ENCODE assay signal across 27 cellular contexts in the genomic region with DNA sequence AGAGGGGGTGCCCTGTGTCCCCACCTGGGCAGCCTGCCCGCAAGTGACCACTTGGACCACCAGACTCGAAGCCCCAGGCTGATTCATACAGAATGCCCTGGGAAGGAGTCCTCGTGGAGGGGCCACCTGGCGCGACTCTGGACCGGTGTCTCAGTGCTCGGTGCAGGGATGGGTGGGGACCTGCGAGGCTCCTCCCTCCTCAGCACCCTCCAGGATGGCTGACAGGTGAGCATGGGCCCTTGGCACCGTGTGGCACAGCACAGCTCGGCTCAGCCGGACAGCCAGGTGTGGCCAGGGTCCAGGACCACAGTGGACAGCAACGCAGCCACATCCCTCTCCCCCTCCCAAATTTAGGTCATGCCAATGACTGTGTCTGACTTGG. TPM values are rescaled to one million over a fixed set of nuclear protein-coding genes. Genes with fewer than 3 reads are reported as not detected.
A peak's percentile ranks its signal among the peaks of the same experiment; 100 is the strongest.
DNase-seq lines count a peak whose midpoint lies in the region; ATAC-seq and TF ChIP-seq lines count a peak whose summit lies in the region.
"Had no signal": no experiment of that assay in that cellular context is flagged by ENCODE, and none has a peak within 500 bp of the region (broad histone marks: within the 10 kb centered on the region; RNA-seq: fewer than 3 reads in every experiment).

No MANE protein-coding gene starts in this region.

- TF ChIP-seq CTCF in neural progenitor cell (IDR thresholded peaks at IDR 0.05): no peak

- peak; percentile 20 for ATAC-seq in activated naive CD8-positive, alpha-beta T cell treated with anti-CD3 and anti-CD28 coated beads, Interleukin-2, amount 10 ng/mL, durations not matched to agents 7 days and 5 days (ENCODE audit: low read depth)
- no peak for ATAC-seq in activated naive CD8-positive, alpha-beta T cell treated with anti-CD3 and anti-CD28 coated beads, Interleukin-2, amount 50 U/mL, for 24 hours
- ATAC-seq in CD4-positive, CD25-positive, alpha-beta regulatory T cell (ENCODE audit: low read depth in 2 of 2): no peak
- ATAC-seq in T-helper 17 cell: no peak
- ATAC-seq in GM21825 (IDR thresholded peaks at IDR 0.05; ENCODE audit: unreplicated experiment): no peak

- no peaks in the 10 kb centered on the region for H3K36me3 Mint-ChIP-seq in activated naive CD8-positive, alpha-beta T cell treated with anti-CD3 and anti-CD28 coated beads, Interleukin-2, amount 10 ng/mL, durations not matched to agents 7 days and 5 days
- H3K36me3 Mint-ChIP-seq in activated naive CD8-positive, alpha-beta T cell treated with anti-CD3 and anti-CD28 coated beads, Interleukin-2, amount 50 U/mL, for 24 hours (ENCODE audit: low read depth): no peaks in the 10 kb centered on the region
- no peaks in the 10 kb centered on the region for H3K36me3 Mint-ChIP-seq in CD4-positive, CD25-positive, alpha-beta regulatory T cell
- H3K36me3 Mint-ChIP-seq in T-helper 17 cell (ENCODE audit: low read depth): no peaks in the 10 kb centered on the region
- peaks cover 3% of the 10 kb centered on the region for H3K36me3 Mint-ChIP-seq in neural progenitor cell
- H3K36me3 Mint-ChIP-seq: activated naive CD4-positive, alpha-beta T cell treated with anti-CD3 and anti-CD28 coated beads, Interleukin-2, amount 50 U/mL, for 72 hours had no signal

- peak overlapping the region; percentile 94 for H3K27ac Mint-ChIP-seq in activated naive CD8-positive, alpha-beta T cell treated with anti-CD3 and anti-CD28 coated beads, Interleukin-2, amount 10 ng/mL, durations not matched to agents 7 days and 5 days
- no peak overlapping the region for H3K27ac Mint-ChIP-seq in activated naive CD8-positive, alpha-beta T cell treated with anti-CD3 and anti-CD28 coated beads, Interleukin-2, amount 50 U/mL, for 24 hours
- peak overlapping the region; percentile 92 to 96 (median 93) for H3K27ac Mint-ChIP-seq in CD4-positive, CD25-positive, alpha-beta regulatory T cell
- H3K27ac Mint-ChIP-seq in T-helper 17 cell: no peak overlapping the region
- no peak overlapping the region for H3K27ac Mint-ChIP-seq in neural progenitor cell
- H3K27ac Mint-ChIP-seq: activated B cell treated with CpG ODN at 0.5 μM for 24 hours; nephron progenitor cell; stimulated activated naive CD8-positive, alpha-beta T cell treated with anti-CD3 and anti-CD28 coated beads, Interleukin-15, Interleukin-2, amounts not matched to agents 100 ng/mL and 50 ng/mL, for 24 hours had no signal

- no peak for DNase-seq in activated naive CD8-positive, alpha-beta T cell treated with anti-CD3 and anti-CD28 coated beads, Interleukin-2, amount 10 ng/mL, durations not matched to agents 7 days and 5 days
- DNase-seq in activated naive CD8-positive, alpha-beta T cell treated with anti-CD3 and anti-CD28 coated beads, Interleukin-2, amount 50 U/mL, for 24 hours: no peak
- DNase-seq in CD4-positive, CD25-positive, alpha-beta regulatory T cell: peak in 1 of 3 donors; percentile 47
- DNase-seq in T-helper 17 cell (no peak), neural progenitor cell (ENCODE audit: low spot score) (no peak), NCI-H2196 (lab: John Stamatoyannopoulos, UW; ENCODE audit: unreplicated experiment) (no peak), AML-193 (lab: John Stamatoyannopoulos, UW) (no peak)
- DNase-seq: activated B cell treated with CpG ODN at 0.5 μM for 24 hours; activated CD4-positive, alpha-beta T cell treated with anti-CD3 and anti-CD28 coated beads, Interleukin-2, amount 50 U/mL, for 48 hours; aorta; DMS53; hypothalamus; Kasumi-1; left colon; NCI-H1436; NCI-H2081 treated with DMSO at 0.1 percent for 48 hours; NCI-H226; NCI-H69; nephron progenitor cell; T-helper 1 cell; thyroid gland had no signal

- H3K4me1 ChIP-seq in CD4-positive, CD25-positive, alpha-beta regulatory T cell (ENCODE audit: control insufficient read depth, insufficient read depth, low read length, poor library complexity, severe bottlenecking): peaks cover 22% of the 10 kb centered on the region
- peaks cover 69% of the 10 kb centered on the region for H3K4me1 ChIP-seq in neural progenitor cell

- H3K27me3 Mint-ChIP-seq in activated naive CD8-positive, alpha-beta T cell treated with anti-CD3 and anti-CD28 coated beads, Interleukin-2, amount 10 ng/mL, durations not matched to agents 7 days and 5 days: no peaks in the 10 kb centered on the region
- no peaks in the 10 kb centered on the region for H3K27me3 Mint-ChIP-seq in activated naive CD8-positive, alpha-beta T cell treated with anti-CD3 and anti-CD28 coated beads, Interleukin-2, amount 50 U/mL, for 24 hours
- H3K27me3 Mint-ChIP-seq in CD4-positive, CD25-positive, alpha-beta regulatory T cell: no peaks in the 10 kb centered on the region
- H3K27me3 Mint-ChIP-seq in T-helper 17 cell (no peaks in the 10 kb centered on the region), neural progenitor cell (ENCODE audit: insufficient read depth, low read depth) (peaks cover 2% of the 10 kb centered on the region)
- H3K27me3 Mint-ChIP-seq: activated B cell treated with CpG ODN at 0.5 μM for 24 hours; activated T-helper 17 cell treated with anti-CD3 and anti-CD28 coated beads, Interleukin-2, amount 50 U/mL, for 72 hours; stimulated activated naive CD8-positive, alpha-beta T cell treated with anti-CD3 and anti-CD28 coated beads, Interleukin-15, Interleukin-2, amounts not matched to agents 100 ng/mL and 50 ng/mL, for 24 hours had no signal

- H3K9me3 ChIP-seq in CD4-positive, CD25-positive, alpha-beta regulatory T cell (ENCODE audit: control insufficient read depth in 2 of 2, low read length in 2 of 2): no peaks in the 10 kb centered on the region
- H3K9me3 ChIP-seq in T-helper 17 cell (ENCODE audit: control insufficient read depth, low read length, poor library complexity, severe bottlenecking) (no peaks in the 10 kb centered on the region), neural progenitor cell (ENCODE audit: low read depth) (no peaks in the 10 kb centered on the region)
- H3K9me3 ChIP-seq: ovary, thyroid gland had no signal

- no peaks in the 10 kb centered on the region for H3K9me3 Mint-ChIP-seq in activated naive CD8-positive, alpha-beta T cell treated with anti-CD3 and anti-CD28 coated beads, Interleukin-2, amount 10 ng/mL, durations not matched to agents 7 days and 5 days
- no peaks in the 10 kb centered on the region for H3K9me3 Mint-ChIP-seq in activated naive CD8-positive, alpha-beta T cell treated with anti-CD3 and anti-CD28 coated beads, Interleukin-2, amount 50 U/mL, for 24 hours
- H3K9me3 Mint-ChIP-seq in CD4-positive, CD25-positive, alpha-beta regulatory T cell: peaks cover 0 to 3% (median 0%) of the 10 kb centered on the region in 7 donors
- H3K9me3 Mint-ChIP-seq in neural progenitor cell: no peaks in the 10 kb centered on the region
- H3K9me3 Mint-ChIP-seq: activated B cell treated with CpG ODN at 0.5 μM for 24 hours; activated naive CD4-positive, alpha-beta T cell treated with anti-CD3 and anti-CD28 coated beads, Interleukin-2, amount 50 U/mL, for 72 hours; activated T-helper 17 cell treated with anti-CD3 and anti-CD28 coated beads, Interleukin-2, amount 50 U/mL, for 72 hours; nephron progenitor cell; stimulated activated naive CD8-positive, alpha-beta T cell treated with anti-CD3 and anti-CD28 coated beads, Interleukin-15, Interleukin-2, amounts not matched to agents 100 ng/mL and 50 ng/mL, for 24 hours had no signal

- no peaks in the 10 kb centered on the region for H3K27me3 ChIP-seq in CD4-positive, CD25-positive, alpha-beta regulatory T cell (ENCODE audit: control insufficient read depth, insufficient read depth, low read length)
- no peaks in the 10 kb centered on the region for H3K27me3 ChIP-seq in neural progenitor cell
- H3K27me3 ChIP-seq: ovary, thyroid gland had no signal

- peaks cover 46% of the 10 kb centered on the region for H4K20me1 ChIP-seq in neural progenitor cell (ENCODE audit: low read depth)

- H3K9ac ChIP-seq in neural progenitor cell: no peak overlapping the region

- POLR2A ChIA-PET in activated naive CD8-positive, alpha-beta T cell treated with anti-CD3 and anti-CD28 coated beads, Interleukin-2, amount 10 ng/mL, durations not matched to agents 7 days and 5 days (lab: Charles Lee): interaction anchor here (0.8 to 1.8 kb wide), 3 partner anchors 45 to 80 kb away, joined by 3 to 8 read pairs (median 5); a partner anchor contains a TSS

- no peak overlapping the region for H3K4me3 Mint-ChIP-seq in activated naive CD8-positive, alpha-beta T cell treated with anti-CD3 and anti-CD28 coated beads, Interleukin-2, amount 10 ng/mL, durations not matched to agents 7 days and 5 days
- H3K4me3 Mint-ChIP-seq in activated naive CD8-positive, alpha-beta T cell treated with anti-CD3 and anti-CD28 coated beads, Interleukin-2, amount 50 U/mL, for 24 hours: no peak overlapping the region
- peak overlapping the region in 1 of 4 donors; percentile 84 for H3K4me3 Mint-ChIP-seq in CD4-positive, CD25-positive, alpha-beta regulatory T cell
- H3K4me3 Mint-ChIP-seq in T-helper 17 cell (peak overlapping the region; percentile 67), neural progenitor cell (no peak overlapping the region)
- H3K4me3 Mint-ChIP-seq: activated B cell treated with CpG ODN at 0.5 μM for 24 hours; nephron progenitor cell; stimulated activated naive CD8-positive, alpha-beta T cell treated with anti-CD3 and anti-CD28 coated beads, Interleukin-15, Interleukin-2, amounts not matched to agents 100 ng/mL and 50 ng/mL, for 24 hours had no signal

- peaks cover 44% of the 10 kb centered on the region for H3F3A ChIP-seq in neural progenitor cell (ENCODE audit: low read depth)

- H3K27ac ChIP-seq in CD4-positive, CD25-positive, alpha-beta regulatory T cell (ENCODE audit: insufficient read depth, low read length, poor library complexity, severe bottlenecking): peak overlapping the region; percentile 51
- peak overlapping the region; percentile 2 for H3K27ac ChIP-seq in neural progenitor cell
- H3K27ac ChIP-seq: ovary, thyroid gland had no signal

- H2AFZ ChIP-seq in neural progenitor cell (replicated peaks): no peak overlapping the region

- H3K4me3 ChIP-seq in CD4-positive, CD25-positive, alpha-beta regulatory T cell (ENCODE audit: low read depth, low read length): no peak overlapping the region
- no peak overlapping the region for H3K4me3 ChIP-seq in neural progenitor cell
- H3K4me3 ChIP-seq: ovary, smooth muscle cell, thyroid gland had no signal

- no peaks in the 10 kb centered on the region for H3K36me3 ChIP-seq in CD4-positive, CD25-positive, alpha-beta regulatory T cell (ENCODE audit: control insufficient read depth, insufficient read depth, low read length)
- no peaks in the 10 kb centered on the region for H3K36me3 ChIP-seq in neural progenitor cell
- H3K36me3 ChIP-seq: ovary, thyroid gland had no signal

- peaks cover 54% of the 10 kb centered on the region for H3K79me2 ChIP-seq in neural progenitor cell (ENCODE audit: low read depth)

- H3K4me1 Mint-ChIP-seq in activated naive CD8-positive, alpha-beta T cell treated with anti-CD3 and anti-CD28 coated beads, Interleukin-2, amount 10 ng/mL, durations not matched to agents 7 days and 5 days: peaks cover 5% of the 10 kb centered on the region
- H3K4me1 Mint-ChIP-seq in activated naive CD8-positive, alpha-beta T cell treated with anti-CD3 and anti-CD28 coated beads, Interleukin-2, amount 50 U/mL, for 24 hours: peaks cover 4% of the 10 kb centered on the region
- H3K4me1 Mint-ChIP-seq in CD4-positive, CD25-positive, alpha-beta regulatory T cell: peaks cover 4 to 28% (median 10%) of the 10 kb centered on the region in 4 donors
- H3K4me1 Mint-ChIP-seq in T-helper 17 cell (peaks cover 11% of the 10 kb centered on the region), neural progenitor cell (peaks cover 67% of the 10 kb centered on the region)

- no peak overlapping the region for H3K4me2 ChIP-seq in neural progenitor cell
- H3K4me2 ChIP-seq: smooth muscle cell had no signal

RNA-seq across cellular contexts. Expression of a gene that starts 44.5 kb away (rescaled TPM):
- total RNA-seq in activated naive CD8-positive, alpha-beta T cell treated with anti-CD3 and anti-CD28 coated beads, Interleukin-2, amount 10 ng/mL, durations not matched to agents 7 days and 5 days: 10 to 100 TPM; 88.4 to 90.4 TPM
- total RNA-seq in CD4-positive, CD25-positive, alpha-beta regulatory T cell: 139 TPM
- polyA plus RNA-seq in CD4-positive, CD25-positive, alpha-beta regulatory T cell: 10 to 100 TPM in 3 of 4 donors, 1 to 10 TPM in 1; 8.8 to 23.9 (median 20.3) TPM
- total RNA-seq in T-helper 17 cell: 100 to 1,000 TPM; 138 to 141 TPM
- total RNA-seq in neural progenitor cell (ENCODE audit: low replicate concordance): 18.1 and 19.0 TPM in 2 replicates

RNA-seq across cellular contexts. Expression of a gene that starts 45.0 kb away (rescaled TPM):
- 10 to 100 TPM; 61.9 to 64.4 TPM for total RNA-seq in activated naive CD8-positive, alpha-beta T cell treated with anti-CD3 and anti-CD28 coated beads, Interleukin-2, amount 10 ng/mL, durations not matched to agents 7 days and 5 days
- total RNA-seq in CD4-positive, CD25-positive, alpha-beta regulatory T cell: 38.1 TPM
- polyA plus RNA-seq in CD4-positive, CD25-positive, alpha-beta regulatory T cell: 10 to 100 TPM; 26.5 to 35.2 (median 31.7) TPM
- total RNA-seq in T-helper 17 cell (10 to 100 TPM; 38.2 to 47.6 TPM), neural progenitor cell (ENCODE audit: low replicate concordance) (54.7 and 68.0 TPM in 2 replicates)

Comparison
In these comparisons a context has a peak if more than half of its experiments do, and no peak if none do; other contexts are left out.
1. H3K27ac Mint-ChIP-seq: peak in activated naive CD8-positive, alpha-beta T cell treated with anti-CD3 and anti-CD28 coated beads, Interleukin-2, amount 10 ng/mL, durations not matched to agents 7 days and 5 days (single experiment) and CD4-positive, CD25-positive, alpha-beta regulatory T cell (3 of 3); none in activated naive CD8-positive, alpha-beta T cell treated with anti-CD3 and anti-CD28 coated beads, Interleukin-2, amount 50 U/mL, for 24 hours (single experiment), T-helper 17 cell (single experiment) and neural progenitor cell (single experiment).